In the genomic region with DNA sequence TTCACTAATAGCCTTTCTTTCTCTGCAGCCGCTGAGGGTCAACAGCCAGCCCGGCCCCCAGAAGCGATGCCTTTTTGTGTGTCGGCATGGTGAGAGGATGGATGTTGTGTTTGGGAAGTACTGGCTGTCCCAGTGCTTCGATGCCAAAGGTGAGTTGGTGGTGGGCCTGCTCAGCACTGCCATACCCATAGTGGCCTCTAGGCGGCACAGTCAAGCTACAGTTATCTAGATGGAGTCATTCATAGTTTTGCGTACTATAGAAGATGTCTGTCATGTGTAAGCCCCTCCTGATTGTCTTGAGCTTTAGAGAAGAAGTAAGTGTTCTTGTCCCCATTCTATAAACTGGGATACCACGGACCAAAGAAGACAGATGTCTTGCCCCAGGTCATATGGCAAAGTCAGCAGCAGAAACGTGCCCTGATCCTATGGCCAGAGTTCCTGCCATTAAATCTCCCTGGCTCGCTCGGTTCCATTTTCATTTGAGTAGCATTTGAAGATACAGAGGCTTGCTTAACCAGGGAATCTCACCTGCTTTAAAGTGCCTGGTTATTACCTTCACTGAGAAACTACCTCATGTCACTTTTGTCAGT, we compare ENCODE assay signal across 9 cellular contexts. TPM values are rescaled to one million over a fixed set of nuclear protein-coding genes. Genes with fewer than 3 reads are reported as not detected.
DNase-seq lines count a peak whose midpoint lies in the region; ATAC-seq, FAIRE-seq and TF ChIP-seq lines count a peak whose summit lies in the region.
"Had no signal": no experiment of that assay in that cellular context is flagged by ENCODE, and none has a peak within 500 bp of the region (broad histone marks: within the 10 kb centered on the region; RNA-seq: fewer than 3 reads in every experiment).

No MANE protein-coding gene starts in this region.

- ATAC-seq in GM21737 (IDR thresholded peaks at IDR 0.05; ENCODE audit: unreplicated experiment) = peak; percentile 57
- ATAC-seq in activated CD8-positive, alpha-beta T cell treated with anti-CD3 and anti-CD28 coated beads for 36 hours = peak; percentile 100
- ATAC-seq in upper lobe of left lung (ENCODE audit: low FRiP score in 2 of 2) = peak; percentile 79 to 82
- ATAC-seq in HG02763 (IDR thresholded peaks at IDR 0.05; ENCODE audit: unreplicated experiment) = no peak

- no peak overlapping the region for H3K23ac ChIP-seq in neuronal stem cell (ENCODE audit: low read depth, low read length, poor library complexity)

- H3K9ac ChIP-seq in endothelial cell of umbilical vein (replicated peaks; ENCODE audit: extremely low read depth, insufficient read depth, low read length) (no peak overlapping the region), neuronal stem cell (ENCODE audit: low read depth, low read length, poor library complexity) (no peak overlapping the region)

- H4K91ac ChIP-seq in neuronal stem cell (ENCODE audit: low read depth, low read length, poor library complexity) = no peak overlapping the region

- H3K36me3 ChIP-seq in endothelial cell of umbilical vein (ENCODE audit: control insufficient read depth in 2 of 2, extremely low read depth in 1 of 2, insufficient read depth in 2 of 2, low read length in 2 of 2) = peaks cover 7 to 16% of the 10 kb centered on the region in 2 experiments
- H3K36me3 ChIP-seq in neuronal stem cell (replicated peaks in 1 of 2; ENCODE audit: control insufficient read depth in 2 of 2, insufficient read depth in 2 of 2, low read length in 2 of 2) = peaks cover 2 to 15% of the 10 kb centered on the region in 2 donors
- H3K36me3 ChIP-seq in upper lobe of left lung = peaks cover 0 to 32% (median 5%) of the 10 kb centered on the region in 4 donors

- H3K27me3 ChIP-seq in endothelial cell of umbilical vein (ENCODE audit: control insufficient read depth in 2 of 2, insufficient read depth in 2 of 2, low read length in 2 of 2) (no peaks in the 10 kb centered on the region), neuronal stem cell (ENCODE audit: control insufficient read depth in 3 of 3, insufficient read depth in 3 of 3, low read depth in 1 of 3, low read length in 3 of 3) (no peaks in the 10 kb centered on the region), upper lobe of left lung (no peaks in the 10 kb centered on the region)

- no TSS peak for BruUV-seq in endothelial cell of umbilical vein (replicated peaks; lab: Mats Ljungman, UMichigan)

- DNase-seq in Daoy (ENCODE audit: low read depth) (peak; percentile 63), NCI-H1105 treated with DMSO at 0.1 percent for 48 hours (lab: John Stamatoyannopoulos, UW) (peak; percentile 49), endothelial cell of umbilical vein (ENCODE audit: low read depth, low spot score) (peak; percentile 42), neuronal stem cell (ENCODE audit: low spot score) (peak; percentile 29), upper lobe of left lung (peak in 1 of 2 donors; percentile 62)
- DNase-seq in activated CD8-positive, alpha-beta T cell treated with anti-CD3 and anti-CD28 coated beads for 36 hours = peak; percentile 88

- no peak overlapping the region for H2BK15ac ChIP-seq in neuronal stem cell (ENCODE audit: low read length)

- no peak overlapping the region for H3K4ac ChIP-seq in neuronal stem cell (ENCODE audit: low read length)

- H4K20me1 ChIP-seq in endothelial cell of umbilical vein (replicated peaks; ENCODE audit: control insufficient read depth, extremely low read depth, insufficient read depth, low read length) = no peaks in the 10 kb centered on the region

- no peaks in the 10 kb centered on the region for H3K27me3 Mint-ChIP-seq in activated CD8-positive, alpha-beta T cell treated with anti-CD3 and anti-CD28 coated beads for 36 hours

- intact Hi-C loops in activated CD8-positive, alpha-beta T cell treated with anti-CD3 and anti-CD28 coated beads for 36 hours (cut with micrococcal nuclease) = loop anchor here (2.0 kb wide), 1 partner anchor 57 kb away; no protein-coding TSS in a partner anchor
- intact Hi-C loops in endothelial cell of umbilical vein (cut with micrococcal nuclease) = loop anchor here (1.0 kb wide), 2 partner anchors 58 to 215 kb away; no protein-coding TSS in a partner anchor

- H3K4me3 ChIP-seq in endothelial cell of umbilical vein (replicated peaks in 1 of 3; ENCODE audit: insufficient read depth in 1 of 3, low read depth in 1 of 3, low read length in 3 of 3) = no peak overlapping the region
- H3K4me3 ChIP-seq in neuronal stem cell (ENCODE audit: low read length in 2 of 2) = no peak overlapping the region
- H3K4me3 ChIP-seq in upper lobe of left lung = no peak overlapping the region
- H3K4me3 ChIP-seq: SK-N-MC had no signal

- TF ChIP-seq CTCF in activated CD8-positive, alpha-beta T cell treated with anti-CD3 and anti-CD28 coated beads for 36 hours (IDR thresholded peaks at IDR 0.05) = peak; percentile 95
- peak; percentile 78 to 81 for TF ChIP-seq CTCF in endothelial cell of umbilical vein (IDR thresholded peaks at IDR 0.05; ENCODE audit: extremely low read depth in 1 of 2, insufficient read depth in 1 of 2, low read depth in 1 of 2, low read length in 2 of 2)
- TF ChIP-seq CTCF in upper lobe of left lung (IDR thresholded peaks at IDR 0.05) = peak; percentile 76 to 91 (median 87)

- no peaks in the 10 kb centered on the region for H3K9me3 Mint-ChIP-seq in activated CD8-positive, alpha-beta T cell treated with anti-CD3 and anti-CD28 coated beads for 36 hours

- H2BK12ac ChIP-seq in neuronal stem cell (ENCODE audit: low read length) = no peak overlapping the region

- H3K27ac Mint-ChIP-seq in activated CD8-positive, alpha-beta T cell treated with anti-CD3 and anti-CD28 coated beads for 36 hours = no peak overlapping the region

- no peak for TF ChIP-seq POLR2A in endothelial cell of umbilical vein (IDR thresholded peaks at IDR 0.05; ENCODE audit: low read depth, low read length)
- TF ChIP-seq POLR2A in upper lobe of left lung (IDR thresholded peaks at IDR 0.05) = no peak

- H3K4me1 Mint-ChIP-seq in activated CD8-positive, alpha-beta T cell treated with anti-CD3 and anti-CD28 coated beads for 36 hours (ENCODE audit: low read depth) = peaks cover 2% of the 10 kb centered on the region

- H3K4me1 ChIP-seq in endothelial cell of umbilical vein (ENCODE audit: control insufficient read depth, extremely low read depth, insufficient read depth, low read length) = peaks cover 7% of the 10 kb centered on the region
- peaks cover 0 to 4% of the 10 kb centered on the region in 2 donors for H3K4me1 ChIP-seq in neuronal stem cell (ENCODE audit: control insufficient read depth in 2 of 2, insufficient read depth in 1 of 2, low read depth in 1 of 2, low read length in 2 of 2)
- H3K4me1 ChIP-seq in upper lobe of left lung = peaks cover 0 to 11% (median 6%) of the 10 kb centered on the region in 4 donors

- no peaks in the 10 kb centered on the region for H3K79me2 ChIP-seq in endothelial cell of umbilical vein (ENCODE audit: control insufficient read depth, insufficient read depth, low read length)

- dilution Hi-C loops in endothelial cell of umbilical vein (cut with MboI; ENCODE audit: extremely low pct_ligation_motif_present, low sequenced_read_pairs) = no loop called here

- no peak overlapping the region for H3K4me3 Mint-ChIP-seq in activated CD8-positive, alpha-beta T cell treated with anti-CD3 and anti-CD28 coated beads for 36 hours

- H3K9me1 ChIP-seq in endothelial cell of umbilical vein (replicated peaks; ENCODE audit: control insufficient read depth, extremely low read depth, insufficient read depth, low read length) = no peaks in the 10 kb centered on the region

- peaks cover 22% of the 10 kb centered on the region for H3K36me3 Mint-ChIP-seq in activated CD8-positive, alpha-beta T cell treated with anti-CD3 and anti-CD28 coated beads for 36 hours (ENCODE audit: low read depth)

- H3K14ac ChIP-seq in neuronal stem cell (ENCODE audit: low read length) = no peak overlapping the region

- no peak overlapping the region for H2AK5ac ChIP-seq in neuronal stem cell (ENCODE audit: low read depth, low read length)

- H3K18ac ChIP-seq in neuronal stem cell (ENCODE audit: low read length) = no peak overlapping the region

- no CpG with 5 or more reads among the region's 11 CpGs for WGBS in neuronal stem cell (ENCODE audit: extremely low coverage in 2 of 2, insufficient read length in 2 of 2, insufficient replicate concordance in 1 of 2), 2 donors
- WGBS in upper lobe of left lung, 2 donors = 60 to 63% methylated on average over 11 of the region's 11 CpGs

- FAIRE-seq in endothelial cell of umbilical vein (lab: Jason Lieb, UNC) = peak; percentile 77

- CTCF ChIA-PET in activated CD8-positive, alpha-beta T cell treated with anti-CD3 and anti-CD28 coated beads for 36 hours (lab: Charles Lee) = interaction anchor here (0.6 to 13.3 kb wide), 46 partner anchors 8 to 251 kb away, joined by 3 to 352 read pairs (median 5); a partner anchor contains a TSS
- CTCF ChIA-PET in endothelial cell of umbilical vein (lab: Charles Lee) = interaction anchor here (0.6 to 5.8 kb wide), 28 partner anchors 8 to 227 kb away, joined by 3 to 61 read pairs (median 4); a partner anchor contains a TSS

- H3K27ac ChIP-seq in endothelial cell of umbilical vein (ENCODE audit: insufficient read depth, low read depth, low read length) (no peak overlapping the region), neuronal stem cell (replicated peaks; ENCODE audit: low read length) (no peak overlapping the region), upper lobe of left lung (no peak overlapping the region)
- H3K27ac ChIP-seq: SK-N-MC had no signal

- no peak overlapping the region for H4K8ac ChIP-seq in neuronal stem cell (ENCODE audit: low read depth, low read length)

- H3K79me1 ChIP-seq in neuronal stem cell (ENCODE audit: low read depth, low read length) = no peaks in the 10 kb centered on the region

- H2BK120ac ChIP-seq in neuronal stem cell (ENCODE audit: low read depth, low read length) = no peak overlapping the region

- no peak overlapping the region for H2AFZ ChIP-seq in endothelial cell of umbilical vein (ENCODE audit: low read depth, low read length)
- no peak overlapping the region for H2AFZ ChIP-seq in neuronal stem cell (ENCODE audit: low read length)

- no peak overlapping the region for H2BK5ac ChIP-seq in neuronal stem cell (ENCODE audit: low read length)

- H3K4me2 ChIP-seq in endothelial cell of umbilical vein (ENCODE audit: insufficient read depth, low read length) = no peak overlapping the region
- H3K4me2 ChIP-seq in neuronal stem cell (ENCODE audit: insufficient read depth, low read length, poor library complexity, severe bottlenecking) = no peak overlapping the region

- POLR2A ChIA-PET in activated CD8-positive, alpha-beta T cell treated with anti-CD3 and anti-CD28 coated beads for 36 hours (lab: Charles Lee) = interaction anchor here (2.8 kb wide), 1 partner anchor 57 kb away, joined by 14 read pairs; no protein-coding TSS in a partner anchor
- POLR2A ChIA-PET in endothelial cell of umbilical vein (lab: Charles Lee) = no interaction called here

- H3K9me3 ChIP-seq in endothelial cell of umbilical vein (replicated peaks; ENCODE audit: control insufficient read depth, insufficient read depth, low read length) = no peaks in the 10 kb centered on the region
- no peaks in the 10 kb centered on the region for H3K9me3 ChIP-seq in neuronal stem cell (replicated peaks in 1 of 2; ENCODE audit: control insufficient read depth in 2 of 2, insufficient read depth in 1 of 2, low read depth in 1 of 2, low read length in 2 of 2)
- no peaks in the 10 kb centered on the region for H3K9me3 ChIP-seq in upper lobe of left lung

- no peak for TF ChIP-seq EP300 in upper lobe of left lung (IDR thresholded peaks at IDR 0.05)

RNA-seq across cellular contexts. Expression of a gene that starts 42.1 kb away (rescaled TPM):
- 0.06 and 0.27 TPM in 2 replicates for total RNA-seq in Daoy (2014; rRNA removed; shearing (Covaris generic))
- total RNA-seq in activated CD8-positive, alpha-beta T cell treated with anti-CD3 and anti-CD28 coated beads for 36 hours = 10 to 100 TPM; 21.1 to 21.5 TPM
- not detected in 2 replicates for total RNA-seq in endothelial cell of umbilical vein
- not detected in 2 replicates for polyA plus RNA-seq in endothelial cell of umbilical vein
- polyA plus RNA-seq in endothelial cell of umbilical vein (2011; cell fraction: cytosol; rRNA removed) = not detected in 2 replicates
- not detected in 2 replicates for polyA plus RNA-seq in endothelial cell of umbilical vein (2011; cell fraction: nucleus; rRNA removed)
- not detected in 2 replicates for polyA plus RNA-seq in endothelial cell of umbilical vein (2012)
- polyA minus RNA-seq in endothelial cell of umbilical vein = not detected in 2 replicates
- not detected for polyA minus RNA-seq in endothelial cell of umbilical vein (2011; cell fraction: cytosol; rRNA and poly(A)+ RNA removed)
- not detected in 2 replicates for polyA minus RNA-seq in endothelial cell of umbilical vein (2011; cell fraction: nucleus; rRNA and poly(A)+ RNA removed)
- not detected for polyA plus RNA-seq in neuronal stem cell (2013, experiment 1 of 2)
- not detected for polyA plus RNA-seq in neuronal stem cell (2013, experiment 2 of 2)
- total RNA-seq in upper lobe of left lung = 1 to 10 TPM in 5 of 6 donors, not detected in 1; 1.1 to 5.4 (median 2.6) TPM
